Comparison of ENCODE assay signal across 24 cellular contexts in the genomic region with DNA sequence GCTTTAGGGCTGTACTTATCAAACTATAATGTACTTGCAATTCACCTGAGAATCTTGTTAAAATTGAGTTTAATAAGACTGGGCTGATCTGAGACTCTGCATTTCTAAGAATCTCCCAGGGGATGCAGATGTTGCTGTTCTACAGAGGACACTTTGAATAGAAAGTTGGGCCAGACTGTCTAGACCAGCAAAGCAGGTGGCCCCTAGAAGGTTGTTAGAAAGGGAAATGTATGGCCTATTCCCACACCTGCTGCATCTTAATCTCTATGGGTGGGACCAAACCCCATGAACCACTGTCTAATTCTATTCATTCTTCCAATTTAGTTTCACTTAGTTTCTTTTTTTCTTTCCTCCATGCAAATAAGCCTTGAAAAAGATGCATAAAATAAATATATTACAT.
"Had no signal": no experiment of that assay in that cellular context is flagged by ENCODE, and none has a peak within 500 bp of the region (broad histone marks: within the 10 kb centered on the region; RNA-seq: fewer than 3 reads in every experiment).

No MANE protein-coding gene starts in this region.

- H3K4me1 ChIP-seq: esophagus muscularis mucosa, foreskin keratinocyte, gastroesophageal sphincter, heart left ventricle, lower lobe of right lung had no signal

- H3K27me3 Mint-ChIP-seq: naive B cell; naive thymus-derived CD8-positive, alpha-beta T cell had no signal

- H3K9me3 ChIP-seq: esophagus muscularis mucosa, gastroesophageal sphincter, lower lobe of right lung, mucosa of descending colon had no signal

- H3K27me3 ChIP-seq: dorsolateral prefrontal cortex, esophagus muscularis mucosa, foreskin keratinocyte, gastroesophageal sphincter, heart left ventricle, hepatocyte had no signal

- H3K79me2 ChIP-seq: hepatocyte had no signal

- H3K36me3 ChIP-seq: esophagus muscularis mucosa, gastroesophageal sphincter, heart left ventricle, lower lobe of right lung had no signal

- H3K27ac ChIP-seq: coronary artery, dorsolateral prefrontal cortex, esophagus muscularis mucosa, foreskin keratinocyte, gastroesophageal sphincter, heart left ventricle, hepatocyte, lower lobe of right lung had no signal

- ATAC-seq: foreskin keratinocyte; gastroesophageal sphincter; heart left ventricle; left colon; left lobe of liver; left ventricle myocardium superior; lower lobe of right lung; mucosa of descending colon; naive thymus-derived CD8-positive, alpha-beta T cell had no signal

- H3K4me3 ChIP-seq: coronary artery, dorsolateral prefrontal cortex, esophagus muscularis mucosa, gastroesophageal sphincter, heart left ventricle, hepatocyte, lower lobe of right lung, mucosa of descending colon had no signal

- H3K4me3 Mint-ChIP-seq: immature natural killer cell; mesothelial cell of epicardium; naive B cell; naive thymus-derived CD8-positive, alpha-beta T cell had no signal

- H3K4me1 Mint-ChIP-seq: immature natural killer cell; mesothelial cell of epicardium; naive B cell; naive thymus-derived CD8-positive, alpha-beta T cell had no signal

- H3K36me3 Mint-ChIP-seq: immature natural killer cell; mesothelial cell of epicardium; naive B cell; naive thymus-derived CD8-positive, alpha-beta T cell had no signal

- H2AFZ ChIP-seq: hepatocyte had no signal

- DNase-seq: dermis blood vessel endothelial cell; dorsolateral prefrontal cortex; effector CD4-positive, alpha-beta T cell; effector memory CD4-positive, alpha-beta T cell; foreskin keratinocyte; heart left ventricle; hypothalamus; immature natural killer cell; islet precursor cell; kidney; kidney glomerular epithelial cell; left colon; left ventricle myocardium superior; lower lobe of right lung; mesenchymal stem cell; mucosa of descending colon; naive B cell; naive thymus-derived CD8-positive, alpha-beta T cell had no signal

- H3K27ac Mint-ChIP-seq: immature natural killer cell; mesothelial cell of epicardium; naive B cell; naive thymus-derived CD8-positive, alpha-beta T cell had no signal

- H3K4me2 ChIP-seq: hepatocyte had no signal
